Comparison of ENCODE assay signal across 8 cellular contexts in genomic region chr1:81030441-81030840, GRCh38.
"Had no signal": no experiment of that assay in that cellular context is flagged by ENCODE, and none has a peak within 500 bp of the region (broad histone marks: within the 10 kb centered on the region; RNA-seq: fewer than 3 reads in every experiment).

No MANE protein-coding gene starts in this region.

- FAIRE-seq: HepG2, HTR-8/SVneo, K562 had no signal

- H3K4me3 ChIP-seq: K562 had no signal

- DNase-seq: IMR-90, KBM-7, KG1 had no signal

- H3K27ac ChIP-seq: HL-60, KMS-11 had no signal
